ENCODE assay signal across 31 cellular contexts in the genomic region with DNA sequence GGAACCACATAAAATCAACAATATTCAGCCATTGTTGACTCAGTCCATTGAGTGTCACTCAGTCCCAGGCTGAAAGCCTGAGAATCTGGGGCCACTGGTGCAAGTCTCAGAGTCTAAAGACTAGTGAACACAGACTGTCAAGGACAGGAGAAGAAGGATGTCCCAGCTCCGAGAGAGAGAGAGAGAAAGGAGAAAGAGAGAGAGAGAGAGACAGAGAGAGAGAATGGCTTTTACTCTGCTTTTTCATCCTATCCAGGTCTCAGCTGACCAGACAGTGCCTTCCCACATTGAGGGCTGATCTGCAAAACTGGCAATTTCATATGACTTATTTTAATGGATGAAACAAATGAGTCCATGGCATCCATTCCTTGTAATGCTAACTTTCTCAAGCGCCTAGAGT.
DNase-seq lines count a peak whose midpoint lies in the region; TF ChIP-seq lines count a peak whose summit lies in the region.
"Had no signal": no experiment of that assay in that cellular context is flagged by ENCODE, and none has a peak within 500 bp of the region (broad histone marks: within the 10 kb centered on the region; RNA-seq: fewer than 3 reads in every experiment).

No MANE protein-coding gene starts in this region.

- intact Hi-C loops in stomach (cut with DNase I; ENCODE audit: low total_unique reads) = no loop called here

- H3K4me3 ChIP-seq in HEK293 (ENCODE audit: low read depth, low read length) (no peak overlapping the region), stomach (no peak overlapping the region)
- H3K4me3 ChIP-seq: A549; BLaER1; BLaER1 treated with 17β-estradiol and CSF1 and Interleukin-3, amounts not matched to agents 10 nM and 100 nM had no signal

- no peaks in the 10 kb centered on the region for H3K27me3 ChIP-seq in stomach
- H3K27me3 ChIP-seq: BE2C; BLaER1; BLaER1 treated with 17β-estradiol and CSF1 and Interleukin-3, amounts not matched to agents 10 nM and 100 nM had no signal

- no peak for DNase-seq in chondrocyte (ENCODE audit: low spot score)
- no peak for DNase-seq in nephron progenitor cell
- DNase-seq in stomach = no peak
- DNase-seq: 8988T; ACHN; AML-193; BE2C; C1 segment of cervical spinal cord; Caco-2; Calu3; CD4-positive, alpha-beta memory T cell; CD4-positive, alpha-beta T cell; CD4-positive, CD25-positive, alpha-beta regulatory T cell; CD8-positive, alpha-beta memory T cell; CD8-positive, alpha-beta T cell; COR-L47; DMS 273 treated with DMSO at 0.1 percent for 48 hours; DMS153; DMS53; DMS79; DMS79 treated with DMSO at 0.1 percent for 48 hours; DND-41; EL had no signal

- H3K4me3 Mint-ChIP-seq in chondrocyte (ENCODE audit: unreplicated experiment) (no peak overlapping the region), nephron progenitor cell (no peak overlapping the region)
- H3K4me3 Mint-ChIP-seq: B cell; CD14-positive monocyte; CD4-positive, alpha-beta memory T cell; CD4-positive, alpha-beta T cell; CD4-positive, CD25-positive, alpha-beta regulatory T cell; CD8-positive, alpha-beta memory T cell; CD8-positive, alpha-beta T cell had no signal

- CTCF ChIA-PET in HEK293 (lab: Yijun Ruan, JAX) = interaction anchor here (0.6 to 1.9 kb wide), 6 partner anchors 10 to 752 kb away, joined by 3 to 10 read pairs (median 3); no protein-coding TSS in a partner anchor

- H3K27ac ChIP-seq in HEK293 (ENCODE audit: extremely low read depth, low read depth, low read length) (no peak overlapping the region), stomach (no peak overlapping the region)
- H3K27ac ChIP-seq: 22Rv1; A549; BLaER1; BLaER1 treated with 17β-estradiol and CSF1 and Interleukin-3, amounts not matched to agents 10 nM and 100 nM; C4-2B had no signal

- H3K9me3 ChIP-seq in HEK293 (ENCODE audit: control insufficient read depth, insufficient read depth, low read depth, low read length) (no peaks in the 10 kb centered on the region), stomach (no peaks in the 10 kb centered on the region)
- H3K9me3 ChIP-seq: BE2C; BLaER1; BLaER1 treated with 17β-estradiol and CSF1 and Interleukin-3, amounts not matched to agents 10 nM and 100 nM; Caco-2 had no signal

- peaks cover 16% of the 10 kb centered on the region for H3K4me1 ChIP-seq in HEK293 (ENCODE audit: control insufficient read depth, insufficient read depth, low read length)
- H3K4me1 ChIP-seq in stomach = peaks cover 0 to 4% (median 2%) of the 10 kb centered on the region in 4 donors
- H3K4me1 ChIP-seq: A549; BE2C; BLaER1; BLaER1 treated with 17β-estradiol and CSF1 and Interleukin-3, amounts not matched to agents 10 nM and 100 nM; Caco-2 had no signal

- TF ChIP-seq CTCF in HEK293 (tag by site-specific recombination; IDR thresholded peaks at IDR 0.05) (no peak), chondrocyte (IDR thresholded peaks at IDR 0.05) (no peak), nephron progenitor cell (IDR thresholded peaks at IDR 0.05) (no peak), stomach (IDR thresholded peaks at IDR 0.05) (no peak)

- H3K27me3 Mint-ChIP-seq in chondrocyte (ENCODE audit: low read depth) (peaks cover 2% of the 10 kb centered on the region), nephron progenitor cell (ENCODE audit: low read depth, poor library complexity) (peaks cover 52% of the 10 kb centered on the region)
- H3K27me3 Mint-ChIP-seq: B cell; CD4-positive, alpha-beta memory T cell; CD4-positive, alpha-beta T cell; CD4-positive, CD25-positive, alpha-beta regulatory T cell; CD8-positive, alpha-beta memory T cell had no signal

- 65 to 91% (median 76%) methylated on average over 2 of the region's 2 CpGs for WGBS in stomach, 5 donors

- TF ChIP-seq POLR2A in stomach (IDR thresholded peaks at IDR 0.05) = no peak

- POLR2A ChIA-PET in HEK293 (lab: Yijun Ruan, JAX) = no interaction called here

- H3K4me1 Mint-ChIP-seq in chondrocyte (ENCODE audit: low read depth) (no peaks in the 10 kb centered on the region), nephron progenitor cell (no peaks in the 10 kb centered on the region)
- H3K4me1 Mint-ChIP-seq: B cell; CD14-positive monocyte; CD4-positive, alpha-beta memory T cell; CD4-positive, CD25-positive, alpha-beta regulatory T cell; CD8-positive, alpha-beta memory T cell had no signal

- no peak for TF ChIP-seq EP300 in stomach (IDR thresholded peaks at IDR 0.05)

- H3K36me3 Mint-ChIP-seq in chondrocyte (ENCODE audit: low read depth) (no peaks in the 10 kb centered on the region), nephron progenitor cell (ENCODE audit: low read depth) (no peaks in the 10 kb centered on the region)
- H3K36me3 Mint-ChIP-seq: CD14-positive monocyte; CD4-positive, alpha-beta memory T cell; CD4-positive, CD25-positive, alpha-beta regulatory T cell; CD8-positive, alpha-beta memory T cell; CD8-positive, alpha-beta T cell had no signal

- H3K36me3 ChIP-seq in HEK293 (ENCODE audit: control insufficient read depth in 2 of 2, insufficient read depth in 1 of 2, low read length in 2 of 2) (no peaks in the 10 kb centered on the region), stomach (no peaks in the 10 kb centered on the region)
- H3K36me3 ChIP-seq: BE2C; BLaER1; BLaER1 treated with 17β-estradiol and CSF1 and Interleukin-3, amounts not matched to agents 10 nM and 100 nM had no signal

- peaks cover 2% of the 10 kb centered on the region for H3K9me3 Mint-ChIP-seq in chondrocyte (ENCODE audit: low read depth)
- no peaks in the 10 kb centered on the region for H3K9me3 Mint-ChIP-seq in nephron progenitor cell
- H3K9me3 Mint-ChIP-seq: CD8-positive, alpha-beta T cell had no signal

- H3K27ac Mint-ChIP-seq in chondrocyte (ENCODE audit: unreplicated experiment) (peak overlapping the region; percentile 63), nephron progenitor cell (no peak overlapping the region)
- H3K27ac Mint-ChIP-seq: B cell; CD4-positive, alpha-beta memory T cell; CD4-positive, alpha-beta T cell; CD4-positive, CD25-positive, alpha-beta regulatory T cell; CD8-positive, alpha-beta memory T cell; CD8-positive, alpha-beta T cell had no signal

TF ChIP-seq in HEK293, 187 proteins besides CTCF, POLR2A, EP300 and RAD21:
- TF ChIP-seq ZNF23 (tag by site-specific recombination; IDR thresholded peaks at IDR 0.05; ENCODE audit: borderline replicate concordance) = no peak
- TF ChIP-seq KLF1 (tag by site-specific recombination; IDR thresholded peaks at IDR 0.05) = no peak
- TF ChIP-seq ZNF596 (tag by site-specific recombination; IDR thresholded peaks at IDR 0.05) = peak; percentile 95
- no peak for TF ChIP-seq ZBTB17 (tag by site-specific recombination; IDR thresholded peaks at IDR 0.05)
- TF ChIP-seq MZF1 (tag by site-specific recombination; IDR thresholded peaks at IDR 0.05; ENCODE audit: borderline replicate concordance) = no peak
- TF ChIP-seq, protein P1, sequence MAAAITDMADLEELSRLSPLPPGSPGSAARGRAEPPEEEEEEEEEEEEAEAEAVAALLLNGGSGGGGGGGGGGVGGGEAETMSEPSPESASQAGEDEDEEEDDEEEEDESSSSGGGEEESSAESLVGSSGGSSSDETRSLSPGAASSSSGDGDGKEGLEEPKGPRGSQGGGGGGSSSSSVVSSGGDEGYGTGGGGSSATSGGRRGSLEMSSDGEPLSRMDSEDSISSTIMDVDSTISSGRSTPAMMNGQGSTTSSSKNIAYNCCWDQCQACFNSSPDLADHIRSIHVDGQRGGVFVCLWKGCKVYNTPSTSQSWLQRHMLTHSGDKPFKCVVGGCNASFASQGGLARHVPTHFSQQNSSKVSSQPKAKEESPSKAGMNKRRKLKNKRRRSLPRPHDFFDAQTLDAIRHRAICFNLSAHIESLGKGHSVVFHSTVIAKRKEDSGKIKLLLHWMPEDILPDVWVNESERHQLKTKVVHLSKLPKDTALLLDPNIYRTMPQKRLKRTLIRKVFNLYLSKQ (tag by site-specific recombination; IDR thresholded peaks at IDR 0.05; ENCODE audit: borderline replicate concordance) = no peak
